In the genomic region with DNA sequence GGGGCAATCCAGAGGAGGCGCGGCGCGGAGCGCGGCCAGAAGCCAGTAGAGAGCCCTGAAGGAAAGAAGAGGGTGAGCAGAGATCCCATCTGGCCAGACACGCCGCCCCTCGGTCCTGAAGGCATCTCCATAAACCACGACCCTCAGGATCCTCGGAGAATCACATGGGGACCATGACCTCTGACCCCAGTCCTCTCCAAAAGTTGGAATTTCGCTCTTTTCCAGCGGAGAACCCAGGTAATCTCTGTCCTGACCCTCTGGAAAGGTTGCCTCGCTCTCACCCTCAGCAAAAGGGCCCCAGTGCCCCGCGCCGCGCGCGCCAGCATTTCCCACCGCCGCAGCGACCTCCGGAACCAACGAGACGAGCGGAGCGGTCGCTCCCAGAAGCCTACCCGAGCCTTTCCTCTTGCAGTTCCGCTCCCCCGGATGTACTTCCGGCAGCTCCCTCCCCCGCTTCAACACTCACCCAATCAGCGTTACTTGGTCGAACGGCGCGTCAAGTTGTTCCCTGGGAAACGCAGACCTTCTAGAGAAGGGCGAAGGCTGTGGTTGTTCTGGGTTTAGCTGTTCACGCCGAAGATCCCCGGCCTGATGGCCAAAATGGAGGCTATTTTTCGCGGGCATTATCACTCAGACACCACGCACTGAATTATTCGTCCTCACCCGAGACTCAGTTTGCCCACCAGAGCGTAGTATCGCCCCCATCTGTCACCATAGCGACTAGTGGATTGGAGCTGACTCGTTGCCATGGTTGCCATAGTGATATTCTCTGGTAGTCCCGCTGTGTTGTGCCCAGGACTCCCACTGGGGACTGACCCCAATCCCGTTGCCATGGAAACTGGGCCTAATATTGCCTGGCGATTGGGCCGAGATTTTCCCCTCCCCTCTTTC, we compare ENCODE assay signal across 1 cellular context.
TF ChIP-seq lines count a peak whose summit lies in the region.

A gene with protein sequence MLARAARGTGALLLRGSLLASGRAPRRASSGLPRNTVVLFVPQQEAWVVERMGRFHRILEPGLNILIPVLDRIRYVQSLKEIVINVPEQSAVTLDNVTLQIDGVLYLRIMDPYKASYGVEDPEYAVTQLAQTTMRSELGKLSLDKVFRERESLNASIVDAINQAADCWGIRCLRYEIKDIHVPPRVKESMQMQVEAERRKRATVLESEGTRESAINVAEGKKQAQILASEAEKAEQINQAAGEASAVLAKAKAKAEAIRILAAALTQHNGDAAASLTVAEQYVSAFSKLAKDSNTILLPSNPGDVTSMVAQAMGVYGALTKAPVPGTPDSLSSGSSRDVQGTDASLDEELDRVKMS (minus strand): TSS at position 363 of the 891 bp plus-strand sequence. CDS start 37 bp downstream, at position 326.

TF ChIP-seq in HEK293, 187 proteins besides CTCF, POLR2A, EP300 and RAD21 (continued from another document):
- 0 out of 2 replicates have a peak, but pooled peaks have one; percentile 34 for TF ChIP-seq ZNF24 (tag by site-specific recombination; IDR thresholded peaks at IDR 0.05)
- TF ChIP-seq ZEB2 (tag by site-specific recombination; IDR thresholded peaks at IDR 0.05), result no peak
- TF ChIP-seq, protein P1, sequence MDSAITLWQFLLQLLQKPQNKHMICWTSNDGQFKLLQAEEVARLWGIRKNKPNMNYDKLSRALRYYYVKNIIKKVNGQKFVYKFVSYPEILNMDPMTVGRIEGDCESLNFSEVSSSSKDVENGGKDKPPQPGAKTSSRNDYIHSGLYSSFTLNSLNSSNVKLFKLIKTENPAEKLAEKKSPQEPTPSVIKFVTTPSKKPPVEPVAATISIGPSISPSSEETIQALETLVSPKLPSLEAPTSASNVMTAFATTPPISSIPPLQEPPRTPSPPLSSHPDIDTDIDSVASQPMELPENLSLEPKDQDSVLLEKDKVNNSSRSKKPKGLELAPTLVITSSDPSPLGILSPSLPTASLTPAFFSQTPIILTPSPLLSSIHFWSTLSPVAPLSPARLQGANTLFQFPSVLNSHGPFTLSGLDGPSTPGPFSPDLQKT (IDR thresholded peaks at IDR 0.05; ENCODE audit: borderline replicate concordance, low read depth, low read length), result peak; percentile 86
- TF ChIP-seq, protein P2, sequence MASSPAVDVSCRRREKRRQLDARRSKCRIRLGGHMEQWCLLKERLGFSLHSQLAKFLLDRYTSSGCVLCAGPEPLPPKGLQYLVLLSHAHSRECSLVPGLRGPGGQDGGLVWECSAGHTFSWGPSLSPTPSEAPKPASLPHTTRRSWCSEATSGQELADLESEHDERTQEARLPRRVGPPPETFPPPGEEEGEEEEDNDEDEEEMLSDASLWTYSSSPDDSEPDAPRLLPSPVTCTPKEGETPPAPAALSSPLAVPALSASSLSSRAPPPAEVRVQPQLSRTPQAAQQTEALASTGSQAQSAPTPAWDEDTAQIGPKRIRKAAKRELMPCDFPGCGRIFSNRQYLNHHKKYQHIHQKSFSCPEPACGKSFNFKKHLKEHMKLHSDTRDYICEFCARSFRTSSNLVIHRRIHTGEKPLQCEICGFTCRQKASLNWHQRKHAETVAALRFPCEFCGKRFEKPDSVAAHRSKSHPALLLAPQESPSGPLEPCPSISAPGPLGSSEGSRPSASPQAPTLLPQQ (tag by site-specific recombination; IDR thresholded peaks at IDR 0.05), result peak; percentile 71
- TF ChIP-seq KLF9 (tag by site-specific recombination; IDR thresholded peaks at IDR 0.05; ENCODE audit: low read depth), result peak; percentile 37; the same call in 1 of the 2 replicates
- 0 out of 2 replicates have a peak, but pooled peaks have one; percentile 16 for TF ChIP-seq ZSCAN30 (tag by site-specific recombination; IDR thresholded peaks at IDR 0.05)
- TF ChIP-seq, protein P3, sequence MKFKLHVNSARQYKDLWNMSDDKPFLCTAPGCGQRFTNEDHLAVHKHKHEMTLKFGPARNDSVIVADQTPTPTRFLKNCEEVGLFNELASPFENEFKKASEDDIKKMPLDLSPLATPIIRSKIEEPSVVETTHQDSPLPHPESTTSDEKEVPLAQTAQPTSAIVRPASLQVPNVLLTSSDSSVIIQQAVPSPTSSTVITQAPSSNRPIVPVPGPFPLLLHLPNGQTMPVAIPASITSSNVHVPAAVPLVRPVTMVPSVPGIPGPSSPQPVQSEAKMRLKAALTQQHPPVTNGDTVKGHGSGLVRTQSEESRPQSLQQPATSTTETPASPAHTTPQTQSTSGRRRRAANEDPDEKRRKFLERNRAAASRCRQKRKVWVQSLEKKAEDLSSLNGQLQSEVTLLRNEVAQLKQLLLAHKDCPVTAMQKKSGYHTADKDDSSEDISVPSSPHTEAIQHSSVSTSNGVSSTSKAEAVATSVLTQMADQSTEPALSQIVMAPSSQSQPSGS (tag by site-specific recombination; IDR thresholded peaks at IDR 0.05; ENCODE audit: low read depth), result no peak
- TF ChIP-seq, protein P4, sequence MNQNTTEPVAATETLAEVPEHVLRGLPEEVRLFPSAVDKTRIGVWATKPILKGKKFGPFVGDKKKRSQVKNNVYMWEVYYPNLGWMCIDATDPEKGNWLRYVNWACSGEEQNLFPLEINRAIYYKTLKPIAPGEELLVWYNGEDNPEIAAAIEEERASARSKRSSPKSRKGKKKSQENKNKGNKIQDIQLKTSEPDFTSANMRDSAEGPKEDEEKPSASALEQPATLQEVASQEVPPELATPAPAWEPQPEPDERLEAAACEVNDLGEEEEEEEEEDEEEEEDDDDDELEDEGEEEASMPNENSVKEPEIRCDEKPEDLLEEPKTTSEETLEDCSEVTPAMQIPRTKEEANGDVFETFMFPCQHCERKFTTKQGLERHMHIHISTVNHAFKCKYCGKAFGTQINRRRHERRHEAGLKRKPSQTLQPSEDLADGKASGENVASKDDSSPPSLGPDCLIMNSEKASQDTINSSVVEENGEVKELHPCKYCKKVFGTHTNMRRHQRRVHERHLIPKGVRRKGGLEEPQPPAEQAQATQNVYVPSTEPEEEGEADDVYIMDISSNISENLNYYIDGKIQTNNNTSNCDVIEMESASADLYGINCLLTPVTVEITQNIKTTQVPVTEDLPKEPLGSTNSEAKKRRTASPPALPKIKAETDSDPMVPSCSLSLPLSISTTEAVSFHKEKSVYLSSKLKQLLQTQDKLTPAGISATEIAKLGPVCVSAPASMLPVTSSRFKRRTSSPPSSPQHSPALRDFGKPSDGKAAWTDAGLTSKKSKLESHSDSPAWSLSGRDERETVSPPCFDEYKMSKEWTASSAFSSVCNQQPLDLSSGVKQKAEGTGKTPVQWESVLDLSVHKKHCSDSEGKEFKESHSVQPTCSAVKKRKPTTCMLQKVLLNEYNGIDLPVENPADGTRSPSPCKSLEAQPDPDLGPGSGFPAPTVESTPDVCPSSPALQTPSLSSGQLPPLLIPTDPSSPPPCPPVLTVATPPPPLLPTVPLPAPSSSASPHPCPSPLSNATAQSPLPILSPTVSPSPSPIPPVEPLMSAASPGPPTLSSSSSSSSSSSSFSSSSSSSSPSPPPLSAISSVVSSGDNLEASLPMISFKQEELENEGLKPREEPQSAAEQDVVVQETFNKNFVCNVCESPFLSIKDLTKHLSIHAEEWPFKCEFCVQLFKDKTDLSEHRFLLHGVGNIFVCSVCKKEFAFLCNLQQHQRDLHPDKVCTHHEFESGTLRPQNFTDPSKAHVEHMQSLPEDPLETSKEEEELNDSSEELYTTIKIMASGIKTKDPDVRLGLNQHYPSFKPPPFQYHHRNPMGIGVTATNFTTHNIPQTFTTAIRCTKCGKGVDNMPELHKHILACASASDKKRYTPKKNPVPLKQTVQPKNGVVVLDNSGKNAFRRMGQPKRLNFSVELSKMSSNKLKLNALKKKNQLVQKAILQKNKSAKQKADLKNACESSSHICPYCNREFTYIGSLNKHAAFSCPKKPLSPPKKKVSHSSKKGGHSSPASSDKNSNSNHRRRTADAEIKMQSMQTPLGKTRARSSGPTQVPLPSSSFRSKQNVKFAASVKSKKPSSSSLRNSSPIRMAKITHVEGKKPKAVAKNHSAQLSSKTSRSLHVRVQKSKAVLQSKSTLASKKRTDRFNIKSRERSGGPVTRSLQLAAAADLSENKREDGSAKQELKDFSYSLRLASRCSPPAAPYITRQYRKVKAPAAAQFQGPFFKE (tag by site-specific recombination; IDR thresholded peaks at IDR 0.05; ENCODE audit: borderline replicate concordance), result no peak
- TF ChIP-seq ZNF830 (tag by site-specific recombination; IDR thresholded peaks at IDR 0.05; ENCODE audit: low read depth), result no peak
- TF ChIP-seq SP2 (tag by site-specific recombination; IDR thresholded peaks at IDR 0.05), result peak; percentile 89
- TF ChIP-seq ZFHX2 (tag by site-specific recombination; conservative IDR thresholded peaks at IDR 0.05), result peak; percentile 37
- TF ChIP-seq ZNF514 (tag by site-specific recombination; IDR thresholded peaks at IDR 0.05), result no peak
- TF ChIP-seq KLF10 (tag by site-specific recombination; IDR thresholded peaks at IDR 0.05), result peak; percentile 38; the same call in 1 of the 2 replicates
- peak; percentile 80; the same call in 1 of the 2 replicates for TF ChIP-seq ZNF239 (tag by site-specific recombination; IDR thresholded peaks at IDR 0.05)
- TF ChIP-seq ZBTB8A (tag by site-specific recombination; IDR thresholded peaks at IDR 0.05), result peak; percentile 38
- TF ChIP-seq ZNF629 (tag by site-specific recombination; IDR thresholded peaks at IDR 0.05), result peak; percentile 66
- peak; percentile 96 for TF ChIP-seq MYNN (tag by site-specific recombination; IDR thresholded peaks at IDR 0.05; ENCODE audit: borderline replicate concordance)
- TF ChIP-seq ZNF654 (tag by site-specific recombination; IDR thresholded peaks at IDR 0.05; ENCODE audit: low read depth), result no peak
- TF ChIP-seq ZIC2 (tag by site-specific recombination; IDR thresholded peaks at IDR 0.05), result peak; percentile 53; the same call in 1 of the 2 replicates
- no peak for TF ChIP-seq OVOL3 (tag by site-specific recombination; IDR thresholded peaks at IDR 0.05)
- peak; percentile 59; the same call in 1 of the 2 replicates for TF ChIP-seq ZNF501 (tag by site-specific recombination; IDR thresholded peaks at IDR 0.05)
- TF ChIP-seq ZNF391 (tag by site-specific recombination; IDR thresholded peaks at IDR 0.05; ENCODE audit: borderline replicate concordance, low read depth), result peak; percentile 81; the same call in 1 of the 2 replicates
